In genomic region chr2:24815171-24815570, GRCh38 we compare ENCODE assay signal across 22 cellular contexts. TPM values are rescaled to one million over a fixed set of nuclear protein-coding genes. Genes with fewer than 3 reads are reported as not detected.
"Had no signal": no experiment of that assay in that cellular context is flagged by ENCODE, and none has a peak within 500 bp of the region (broad histone marks: within the 10 kb centered on the region; RNA-seq: fewer than 3 reads in every experiment).

No MANE protein-coding gene starts in this region.

- H3K4me3 Mint-ChIP-seq: activated B cell treated with CpG ODN at 0.5 μM for 24 hours; activated CD4-positive, alpha-beta memory T cell treated with anti-CD3 and anti-CD28 coated beads for 36 hours; activated CD4-positive, alpha-beta T cell treated with anti-CD3 and anti-CD28 coated beads, Interleukin-2, amount 10 ng/mL, durations not matched to agents 7 days and 5 days; activated naive CD8-positive, alpha-beta T cell treated with anti-CD3 and anti-CD28 coated beads, Interleukin-2, amount 50 U/mL, for 24 hours; T-helper 17 cell had no signal

- H3K9me3 Mint-ChIP-seq: activated B cell treated with CpG ODN at 0.5 μM for 24 hours; activated CD4-positive, alpha-beta memory T cell treated with anti-CD3 and anti-CD28 coated beads for 36 hours; activated CD4-positive, alpha-beta T cell treated with anti-CD3 and anti-CD28 coated beads, Interleukin-2, amount 10 ng/mL, durations not matched to agents 7 days and 5 days; activated naive CD4-positive, alpha-beta T cell treated with anti-CD3 and anti-CD28 coated beads, Interleukin-2, amount 50 U/mL, for 72 hours; activated naive CD8-positive, alpha-beta T cell treated with anti-CD3 and anti-CD28 coated beads, Interleukin-2, amount 50 U/mL, for 24 hours had no signal

- ATAC-seq: activated naive CD4-positive, alpha-beta T cell treated with anti-CD3 and anti-CD28 coated beads, Interleukin-2, amount 50 U/mL, for 72 hours; activated naive CD8-positive, alpha-beta T cell treated with anti-CD3 and anti-CD28 coated beads, Interleukin-2, amount 50 U/mL, for 24 hours; body of pancreas; T-helper 17 cell had no signal

- H3K4me2 ChIP-seq: KMS-11, PC-9 had no signal

- H3K4me1 ChIP-seq: ascending aorta had no signal

- H3K27me3 ChIP-seq: ascending aorta, body of pancreas had no signal

- H3K4me1 Mint-ChIP-seq: activated B cell treated with CpG ODN at 0.5 μM for 24 hours; activated CD4-positive, alpha-beta T cell treated with anti-CD3 and anti-CD28 coated beads, Interleukin-2, amount 10 ng/mL, durations not matched to agents 7 days and 5 days; activated naive CD8-positive, alpha-beta T cell treated with anti-CD3 and anti-CD28 coated beads, Interleukin-2, amount 50 U/mL, for 24 hours had no signal

- H3K27ac Mint-ChIP-seq: activated B cell treated with CpG ODN at 0.5 μM for 24 hours; activated CD4-positive, alpha-beta memory T cell treated with anti-CD3 and anti-CD28 coated beads for 36 hours; activated CD4-positive, alpha-beta T cell treated with anti-CD3 and anti-CD28 coated beads, Interleukin-2, amount 10 ng/mL, durations not matched to agents 7 days and 5 days; activated naive CD8-positive, alpha-beta T cell treated with anti-CD3 and anti-CD28 coated beads, Interleukin-2, amount 50 U/mL, for 24 hours; T-helper 17 cell had no signal

- H3K27me3 Mint-ChIP-seq: activated B cell treated with CpG ODN at 0.5 μM for 24 hours; activated CD4-positive, alpha-beta memory T cell treated with anti-CD3 and anti-CD28 coated beads for 36 hours; activated CD4-positive, alpha-beta T cell treated with anti-CD3 and anti-CD28 coated beads, Interleukin-2, amount 10 ng/mL, durations not matched to agents 7 days and 5 days; activated naive CD8-positive, alpha-beta T cell treated with anti-CD3 and anti-CD28 coated beads, Interleukin-2, amount 50 U/mL, for 24 hours; T-helper 17 cell had no signal

- H3K9me3 ChIP-seq: ascending aorta, body of pancreas had no signal

- H2AFZ ChIP-seq: PC-9 had no signal

- H3K9ac ChIP-seq: KMS-11 had no signal

- H3K4me3 ChIP-seq: ascending aorta, body of pancreas, PC-9 had no signal

- H3K27ac ChIP-seq: ascending aorta, body of pancreas, KMS-11, PC-9 had no signal

- DNase-seq: activated B cell treated with CpG ODN at 0.5 μM for 24 hours; activated CD4-positive, alpha-beta memory T cell treated with anti-CD3 and anti-CD28 coated beads for 36 hours; activated CD4-positive, alpha-beta T cell treated with anti-CD3 and anti-CD28 coated beads, Interleukin-2, amount 10 ng/mL, durations not matched to agents 7 days and 5 days; activated effector memory CD4-positive, alpha-beta T cell treated with anti-CD3 and anti-CD28 coated beads, Interleukin-2, amount 50 U/mL, for 16 hours; activated naive CD4-positive, alpha-beta T cell treated with Interleukin-2 at 50 U/mL for 16 hours; activated naive CD8-positive, alpha-beta T cell treated with anti-CD3 and anti-CD28 coated beads, Interleukin-2, amount 50 U/mL, for 24 hours; amniotic stem cell; body of pancreas; central memory CD4-positive, alpha-beta T cell; MV-4-11; NCI-H1105; NCI-H1436; NCI-H1694 treated with DMSO at 0.1 percent for 48 hours; NCI-H2081; NCI-H524; PC-9; SIG-M5; T-helper 17 cell; T-helper 9 cell had no signal

RNA-seq across cellular contexts. Expression of gene CENPO, which starts 21.9 kb away (rescaled TPM):
- total RNA-seq: ascending aorta had no signal
